1 cellular context compared by ENCODE assay signal in the genomic region with DNA sequence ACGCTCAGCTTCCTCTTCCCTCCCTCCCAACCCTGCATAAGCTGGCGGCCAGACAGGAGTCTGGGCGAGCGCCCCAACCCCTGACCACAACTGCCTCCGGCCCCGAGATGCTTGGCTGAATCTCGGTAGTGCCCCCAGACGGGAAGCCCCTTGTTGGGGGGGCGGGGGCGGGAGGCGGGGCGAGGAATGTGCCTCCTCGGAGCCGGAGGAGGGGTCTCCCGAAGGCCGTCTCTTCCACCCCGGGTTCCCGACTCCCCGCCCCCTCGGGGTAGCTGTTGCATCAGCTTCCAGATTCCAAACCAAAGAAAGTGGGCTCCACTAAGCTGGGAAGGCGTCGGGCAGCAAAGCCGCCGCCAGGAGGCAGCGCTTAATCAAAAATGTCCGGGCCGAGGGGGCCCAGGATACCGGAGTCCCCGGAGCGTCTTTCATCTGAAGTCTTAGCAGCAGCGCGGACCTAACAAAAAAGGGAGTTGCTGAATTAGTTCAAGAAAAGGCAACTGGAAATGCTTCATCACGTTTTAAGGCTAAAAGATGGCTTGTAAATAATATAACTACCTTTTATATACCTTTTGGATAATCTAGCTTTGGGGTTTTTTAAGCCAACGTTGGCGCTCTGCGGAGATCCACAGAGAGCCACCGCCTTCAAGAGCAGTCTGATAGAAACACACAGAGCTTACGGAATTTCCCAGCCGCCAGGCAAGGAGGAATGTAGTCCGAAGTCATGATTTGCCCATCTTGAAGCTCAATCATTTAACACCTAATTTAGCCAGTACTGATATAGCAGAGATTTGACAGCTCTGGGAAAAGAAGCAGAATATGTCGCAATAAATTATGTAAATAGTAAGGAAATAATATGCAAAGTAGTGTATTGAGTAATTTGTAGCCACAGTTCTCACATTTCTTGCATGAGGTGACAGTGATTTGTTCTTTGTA.
TF ChIP-seq lines count a peak whose summit lies in the region.

No MANE protein-coding gene starts in this region.

TF ChIP-seq in HepG2, 621 proteins besides CTCF, POLR2A, EP300 and RAD21 (continues in another document):
- TF ChIP-seq NR2F1 (CRISPR knock-in tag; IDR thresholded peaks at IDR 0.05) (peak in 1 of 2 experiments; percentile 28; a peak in 1 of 4 replicates), SIX4 (CRISPR knock-in tag; IDR thresholded peaks at IDR 0.05) (0 out of 2 replicates have a peak, but pooled peaks have one; percentile 15), RFX3 (CRISPR knock-in tag; IDR thresholded peaks at IDR 0.05) (no peak; the same call in 1 of the 2 replicates), FIP1L1 (IDR thresholded peaks at IDR 0.05; ENCODE audit: borderline replicate concordance, insufficient read depth, low read depth, low read length) (no peak), SSRP1 (CRISPR knock-in tag; IDR thresholded peaks at IDR 0.05) (no peak), IKZF1 (IDR thresholded peaks at IDR 0.05) (no peak), ZNF766 (CRISPR knock-in tag; IDR thresholded peaks at IDR 0.05; ENCODE audit: borderline replicate concordance) (no peak), HDAC1 (CRISPR knock-in tag; IDR thresholded peaks at IDR 0.05) (0 out of 2 replicates have a peak, but pooled peaks have one; percentile 39), ZKSCAN5 (CRISPR knock-in tag; IDR thresholded peaks at IDR 0.05) (no peak), TP53 (CRISPR knock-in tag; conservative IDR thresholded peaks at IDR 0.05) (no peak), ATF7-NPFF (CRISPR knock-in tag; IDR thresholded peaks at IDR 0.05; ENCODE audit: low read depth) (no peak), TCF7L2 (IDR thresholded peaks at IDR 0.05; ENCODE audit: low read depth, low read length) (no peak), ZMYM4 (CRISPR knock-in tag; IDR thresholded peaks at IDR 0.05) (no peak), ZNF598 (CRISPR knock-in tag; IDR thresholded peaks at IDR 0.05; ENCODE audit: borderline replicate concordance) (no peak), SMYD3 (CRISPR knock-in tag; IDR thresholded peaks at IDR 0.05) (0 out of 2 replicates have a peak, but pooled peaks have one; percentile 43), HNRNPL (IDR thresholded peaks at IDR 0.05; ENCODE audit: low read depth, low read length) (no peak), RFX5 (IDR thresholded peaks at IDR 0.05; ENCODE audit: low read depth, low read length) (no peak), ZBTB21 (CRISPR knock-in tag; IDR thresholded peaks at IDR 0.05) (no peak), ZNF138 (CRISPR knock-in tag; IDR thresholded peaks at IDR 0.05; ENCODE audit: low read depth) (no peak), SP5 (CRISPR knock-in tag; IDR thresholded peaks at IDR 0.05; ENCODE audit: borderline replicate concordance, low read depth) (0 out of 2 replicates have a peak, but pooled peaks have one; percentile 15), RARA (CRISPR knock-in tag; IDR thresholded peaks at IDR 0.05) (0 out of 2 replicates have a peak, but pooled peaks have one; percentile 14), SMARCC2 (IDR thresholded peaks at IDR 0.05) (no peak), ZNF773 (CRISPR knock-in tag; IDR thresholded peaks at IDR 0.05; ENCODE audit: borderline replicate concordance) (no peak), MIXL1 (CRISPR knock-in tag; IDR thresholded peaks at IDR 0.05) (peak; percentile 88), MTA3 (CRISPR knock-in tag; IDR thresholded peaks at IDR 0.05) (no peak), HDAC6 (IDR thresholded peaks at IDR 0.05; ENCODE audit: low read depth, low read length) (no peak), EZH2 (conservative IDR thresholded peaks at IDR 0.05; ENCODE audit: low read depth, low read length) (no peak), FOXK2 (IDR thresholded peaks at IDR 0.05) (no peak), ZNF607 (CRISPR knock-in tag; IDR thresholded peaks at IDR 0.05; ENCODE audit: borderline replicate concordance) (no peak), ZNF264 (CRISPR knock-in tag; IDR thresholded peaks at IDR 0.05) (no peak)
- TF ChIP-seq, protein P1, sequence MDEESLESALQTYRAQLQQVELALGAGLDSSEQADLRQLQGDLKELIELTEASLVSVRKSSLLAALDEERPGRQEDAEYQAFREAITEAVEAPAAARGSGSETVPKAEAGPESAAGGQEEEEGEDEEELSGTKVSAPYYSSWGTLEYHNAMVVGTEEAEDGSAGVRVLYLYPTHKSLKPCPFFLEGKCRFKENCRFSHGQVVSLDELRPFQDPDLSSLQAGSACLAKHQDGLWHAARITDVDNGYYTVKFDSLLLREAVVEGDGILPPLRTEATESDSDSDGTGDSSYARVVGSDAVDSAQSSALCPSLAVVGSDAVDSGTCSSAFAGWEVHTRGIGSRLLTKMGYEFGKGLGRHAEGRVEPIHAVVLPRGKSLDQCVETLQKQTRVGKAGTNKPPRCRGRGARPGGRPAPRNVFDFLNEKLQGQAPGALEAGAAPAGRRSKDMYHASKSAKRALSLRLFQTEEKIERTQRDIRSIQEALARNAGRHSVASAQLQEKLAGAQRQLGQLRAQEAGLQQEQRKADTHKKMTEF (CRISPR knock-in tag; IDR thresholded peaks at IDR 0.05) = peak; percentile 63
- TF ChIP-seq, protein P2, sequence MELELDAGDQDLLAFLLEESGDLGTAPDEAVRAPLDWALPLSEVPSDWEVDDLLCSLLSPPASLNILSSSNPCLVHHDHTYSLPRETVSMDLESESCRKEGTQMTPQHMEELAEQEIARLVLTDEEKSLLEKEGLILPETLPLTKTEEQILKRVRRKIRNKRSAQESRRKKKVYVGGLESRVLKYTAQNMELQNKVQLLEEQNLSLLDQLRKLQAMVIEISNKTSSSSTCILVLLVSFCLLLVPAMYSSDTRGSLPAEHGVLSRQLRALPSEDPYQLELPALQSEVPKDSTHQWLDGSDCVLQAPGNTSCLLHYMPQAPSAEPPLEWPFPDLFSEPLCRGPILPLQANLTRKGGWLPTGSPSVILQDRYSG (CRISPR knock-in tag; IDR thresholded peaks at IDR 0.05) = no peak; the same call in 1 of the 2 replicates
- TF ChIP-seq, protein P3, sequence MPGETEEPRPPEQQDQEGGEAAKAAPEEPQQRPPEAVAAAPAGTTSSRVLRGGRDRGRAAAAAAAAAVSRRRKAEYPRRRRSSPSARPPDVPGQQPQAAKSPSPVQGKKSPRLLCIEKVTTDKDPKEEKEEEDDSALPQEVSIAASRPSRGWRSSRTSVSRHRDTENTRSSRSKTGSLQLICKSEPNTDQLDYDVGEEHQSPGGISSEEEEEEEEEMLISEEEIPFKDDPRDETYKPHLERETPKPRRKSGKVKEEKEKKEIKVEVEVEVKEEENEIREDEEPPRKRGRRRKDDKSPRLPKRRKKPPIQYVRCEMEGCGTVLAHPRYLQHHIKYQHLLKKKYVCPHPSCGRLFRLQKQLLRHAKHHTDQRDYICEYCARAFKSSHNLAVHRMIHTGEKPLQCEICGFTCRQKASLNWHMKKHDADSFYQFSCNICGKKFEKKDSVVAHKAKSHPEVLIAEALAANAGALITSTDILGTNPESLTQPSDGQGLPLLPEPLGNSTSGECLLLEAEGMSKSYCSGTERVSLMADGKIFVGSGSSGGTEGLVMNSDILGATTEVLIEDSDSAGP (CRISPR knock-in tag; IDR thresholded peaks at IDR 0.05; ENCODE audit: borderline replicate concordance) = 0 out of 2 replicates have a peak, but pooled peaks have one; percentile 16
- TF ChIP-seq, protein P4, sequence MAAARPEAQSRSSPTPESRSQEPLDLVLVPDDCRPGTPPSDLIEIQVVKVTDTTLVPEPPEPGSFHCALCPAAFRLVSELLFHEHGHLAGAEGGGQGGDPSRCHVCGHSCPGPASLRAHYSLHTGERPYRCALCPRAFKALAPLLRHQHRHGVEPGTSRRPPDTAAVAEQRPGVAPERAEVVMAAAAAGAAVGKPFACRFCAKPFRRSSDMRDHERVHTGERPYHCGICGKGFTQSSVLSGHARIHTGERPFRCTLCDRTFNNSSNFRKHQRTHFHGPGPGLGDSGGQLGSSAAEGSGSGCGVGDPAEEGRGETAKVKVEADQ (CRISPR knock-in tag; IDR thresholded peaks at IDR 0.05; ENCODE audit: borderline replicate concordance) = no peak
- TF ChIP-seq, protein P5, sequence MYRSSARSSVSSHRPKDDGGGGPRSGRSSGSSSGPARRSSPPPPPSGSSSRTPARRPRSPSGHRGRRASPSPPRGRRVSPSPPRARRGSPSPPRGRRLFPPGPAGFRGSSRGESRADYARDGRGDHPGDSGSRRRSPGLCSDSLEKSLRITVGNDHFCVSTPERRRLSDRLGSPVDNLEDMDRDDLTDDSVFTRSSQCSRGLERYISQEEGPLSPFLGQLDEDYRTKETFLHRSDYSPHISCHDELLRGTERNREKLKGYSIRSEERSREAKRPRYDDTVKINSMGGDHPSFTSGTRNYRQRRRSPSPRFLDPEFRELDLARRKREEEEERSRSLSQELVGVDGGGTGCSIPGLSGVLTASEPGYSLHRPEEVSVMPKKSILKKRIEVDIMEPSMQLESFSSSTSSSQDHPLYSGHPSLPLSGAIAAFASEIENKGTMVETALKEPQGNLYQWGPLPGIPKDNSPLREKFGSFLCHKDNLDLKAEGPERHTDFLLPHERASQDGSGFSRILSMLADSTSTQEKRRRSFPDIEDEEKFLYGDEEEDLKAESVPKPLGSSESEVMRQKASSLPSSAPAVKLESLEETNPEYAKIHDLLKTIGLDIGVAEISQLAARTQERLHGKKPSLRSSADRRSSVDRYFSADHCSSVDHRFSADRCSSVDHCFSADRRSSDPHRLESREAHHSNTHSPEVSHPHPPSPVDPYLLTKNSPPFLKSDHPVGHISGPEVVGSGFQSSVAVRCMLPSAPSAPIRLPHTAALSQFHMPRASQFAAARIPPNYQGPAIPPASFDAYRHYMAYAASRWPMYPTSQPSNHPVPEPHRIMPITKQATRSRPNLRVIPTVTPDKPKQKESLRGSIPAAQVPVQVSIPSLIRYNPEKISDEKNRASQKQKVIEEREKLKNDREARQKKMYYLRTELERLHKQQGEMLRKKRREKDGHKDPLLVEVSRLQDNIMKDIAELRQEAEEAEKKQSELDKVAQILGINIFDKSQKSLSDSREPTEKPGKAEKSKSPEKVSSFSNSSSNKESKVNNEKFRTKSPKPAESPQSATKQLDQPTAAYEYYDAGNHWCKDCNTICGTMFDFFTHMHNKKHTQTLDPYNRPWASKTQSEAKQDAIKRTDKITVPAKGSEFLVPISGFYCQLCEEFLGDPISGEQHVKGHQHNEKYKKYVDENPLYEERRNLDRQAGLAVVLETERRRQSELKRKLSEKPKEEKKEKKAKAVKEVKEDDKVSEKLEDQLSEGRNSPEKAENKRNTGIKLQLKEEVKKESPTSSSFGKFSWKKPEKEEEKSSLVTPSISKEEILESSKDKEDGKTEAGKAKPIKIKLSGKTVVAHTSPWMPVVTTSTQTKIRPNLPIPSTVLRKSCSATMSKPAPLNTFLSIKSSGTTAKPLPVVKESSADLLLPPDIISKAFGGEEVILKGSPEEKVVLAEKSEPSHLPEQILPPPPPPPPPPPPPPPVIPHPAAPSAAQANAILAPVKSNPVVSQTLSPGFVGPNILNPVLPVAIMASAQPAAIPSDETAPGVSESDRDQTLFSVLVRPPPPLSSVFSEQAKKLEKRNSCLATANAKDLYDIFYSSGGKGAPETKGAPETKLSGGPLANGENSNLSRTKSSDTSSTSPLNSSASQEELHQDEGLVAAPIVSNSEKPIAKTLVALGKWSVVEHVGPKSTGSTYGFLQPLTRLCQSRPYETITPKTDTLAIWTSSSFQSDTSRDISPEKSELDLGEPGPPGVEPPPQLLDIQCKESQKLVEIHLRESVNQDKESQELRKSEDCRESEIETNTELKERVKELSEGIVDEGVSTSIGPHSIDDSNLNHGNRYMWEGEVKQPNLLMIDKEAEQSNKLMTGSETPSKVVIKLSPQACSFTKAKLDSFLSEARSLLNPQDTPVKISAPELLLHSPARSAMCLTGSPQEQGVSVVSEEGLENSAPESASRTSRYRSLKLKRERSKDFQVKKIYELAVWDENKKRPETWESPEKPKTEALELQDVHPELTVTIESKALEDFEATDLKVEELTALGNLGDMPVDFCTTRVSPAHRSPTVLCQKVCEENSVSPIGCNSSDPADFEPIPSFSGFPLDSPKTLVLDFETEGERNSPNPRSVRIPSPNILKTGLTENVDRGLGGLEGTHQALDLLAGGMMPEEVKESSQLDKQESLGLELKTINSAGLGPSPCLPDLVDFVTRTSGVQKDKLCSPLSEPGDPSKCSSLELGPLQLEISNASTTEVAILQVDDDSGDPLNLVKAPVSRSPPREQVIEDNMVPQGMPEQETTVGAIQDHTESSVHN (CRISPR knock-in tag; IDR thresholded peaks at IDR 0.05) = no peak
- TF ChIP-seq, protein P6, sequence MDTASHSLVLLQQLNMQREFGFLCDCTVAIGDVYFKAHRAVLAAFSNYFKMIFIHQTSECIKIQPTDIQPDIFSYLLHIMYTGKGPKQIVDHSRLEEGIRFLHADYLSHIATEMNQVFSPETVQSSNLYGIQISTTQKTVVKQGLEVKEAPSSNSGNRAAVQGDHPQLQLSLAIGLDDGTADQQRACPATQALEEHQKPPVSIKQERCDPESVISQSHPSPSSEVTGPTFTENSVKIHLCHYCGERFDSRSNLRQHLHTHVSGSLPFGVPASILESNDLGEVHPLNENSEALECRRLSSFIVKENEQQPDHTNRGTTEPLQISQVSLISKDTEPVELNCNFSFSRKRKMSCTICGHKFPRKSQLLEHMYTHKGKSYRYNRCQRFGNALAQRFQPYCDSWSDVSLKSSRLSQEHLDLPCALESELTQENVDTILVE (CRISPR knock-in tag; IDR thresholded peaks at IDR 0.05) = 0 out of 2 replicates have a peak, but pooled peaks have one; percentile 55
- TF ChIP-seq, protein P7, sequence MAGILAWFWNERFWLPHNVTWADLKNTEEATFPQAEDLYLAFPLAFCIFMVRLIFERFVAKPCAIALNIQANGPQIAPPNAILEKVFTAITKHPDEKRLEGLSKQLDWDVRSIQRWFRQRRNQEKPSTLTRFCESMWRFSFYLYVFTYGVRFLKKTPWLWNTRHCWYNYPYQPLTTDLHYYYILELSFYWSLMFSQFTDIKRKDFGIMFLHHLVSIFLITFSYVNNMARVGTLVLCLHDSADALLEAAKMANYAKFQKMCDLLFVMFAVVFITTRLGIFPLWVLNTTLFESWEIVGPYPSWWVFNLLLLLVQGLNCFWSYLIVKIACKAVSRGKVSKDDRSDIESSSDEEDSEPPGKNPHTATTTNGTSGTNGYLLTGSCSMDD (CRISPR knock-in tag; IDR thresholded peaks at IDR 0.05) = no peak
- TF ChIP-seq, protein P8, sequence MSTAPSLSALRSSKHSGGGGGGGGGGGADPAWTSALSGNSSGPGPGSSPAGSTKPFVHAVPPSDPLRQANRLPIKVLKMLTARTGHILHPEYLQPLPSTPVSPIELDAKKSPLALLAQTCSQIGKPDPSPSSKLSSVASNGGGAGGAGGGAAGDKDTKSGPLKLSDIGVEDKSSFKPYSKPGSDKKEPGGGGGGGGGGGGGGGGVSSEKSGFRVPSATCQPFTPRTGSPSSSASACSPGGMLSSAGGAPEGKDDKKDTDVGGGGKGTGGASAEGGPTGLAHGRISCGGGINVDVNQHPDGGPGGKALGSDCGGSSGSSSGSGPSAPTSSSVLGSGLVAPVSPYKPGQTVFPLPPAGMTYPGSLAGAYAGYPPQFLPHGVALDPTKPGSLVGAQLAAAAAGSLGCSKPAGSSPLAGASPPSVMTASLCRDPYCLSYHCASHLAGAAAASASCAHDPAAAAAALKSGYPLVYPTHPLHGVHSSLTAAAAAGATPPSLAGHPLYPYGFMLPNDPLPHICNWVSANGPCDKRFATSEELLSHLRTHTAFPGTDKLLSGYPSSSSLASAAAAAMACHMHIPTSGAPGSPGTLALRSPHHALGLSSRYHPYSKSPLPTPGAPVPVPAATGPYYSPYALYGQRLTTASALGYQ (CRISPR knock-in tag; IDR thresholded peaks at IDR 0.05) = 0 out of 2 replicates have a peak, but pooled peaks have one; percentile 31
- TF ChIP-seq, protein P9, sequence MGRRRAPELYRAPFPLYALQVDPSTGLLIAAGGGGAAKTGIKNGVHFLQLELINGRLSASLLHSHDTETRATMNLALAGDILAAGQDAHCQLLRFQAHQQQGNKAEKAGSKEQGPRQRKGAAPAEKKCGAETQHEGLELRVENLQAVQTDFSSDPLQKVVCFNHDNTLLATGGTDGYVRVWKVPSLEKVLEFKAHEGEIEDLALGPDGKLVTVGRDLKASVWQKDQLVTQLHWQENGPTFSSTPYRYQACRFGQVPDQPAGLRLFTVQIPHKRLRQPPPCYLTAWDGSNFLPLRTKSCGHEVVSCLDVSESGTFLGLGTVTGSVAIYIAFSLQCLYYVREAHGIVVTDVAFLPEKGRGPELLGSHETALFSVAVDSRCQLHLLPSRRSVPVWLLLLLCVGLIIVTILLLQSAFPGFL (CRISPR knock-in tag; IDR thresholded peaks at IDR 0.05) = no peak
